ENCODE assay signal across 11 cellular contexts in the genomic region with DNA sequence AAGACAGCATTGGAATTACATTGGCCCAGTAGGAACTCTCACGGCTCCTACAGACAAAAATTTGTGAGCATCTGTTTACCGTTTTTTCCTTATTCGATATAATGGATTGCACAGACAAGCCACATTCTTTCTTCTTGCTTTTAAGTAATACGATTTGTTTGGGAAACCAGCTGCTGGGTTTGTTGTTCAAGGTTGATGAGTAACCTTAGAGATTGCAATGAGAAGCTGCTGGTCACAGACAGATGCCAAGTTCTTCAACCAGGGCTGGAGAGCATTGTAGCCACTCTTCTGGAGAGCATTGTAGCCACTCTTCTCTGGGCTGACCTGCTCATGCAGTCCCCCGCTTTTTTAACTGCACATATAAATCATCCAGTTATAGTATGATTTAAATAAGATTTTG. TPM values are rescaled to one million over a fixed set of nuclear protein-coding genes. Genes with fewer than 3 reads are reported as not detected.
DNase-seq lines count a peak whose midpoint lies in the region; ATAC-seq and TF ChIP-seq lines count a peak whose summit lies in the region.
"Had no signal": no experiment of that assay in that cellular context is flagged by ENCODE, and none has a peak within 500 bp of the region (broad histone marks: within the 10 kb centered on the region; RNA-seq: fewer than 3 reads in every experiment).

No MANE protein-coding gene starts in this region.

- ATAC-seq in GM21619 (IDR thresholded peaks at IDR 0.05; ENCODE audit: unreplicated experiment) = no peak

- DNase-seq in EL (peak; percentile 51), OCI-LY7 (ENCODE audit: low spot score) (no peak), fibroblast of lung (ENCODE audit: low read depth in 2 of 2) (peak; percentile 70), osteocyte (ENCODE audit: extremely low spot score, unreplicated experiment) (no peak), DMS153 (lab: John Stamatoyannopoulos, UW) (no peak), NCI-H2081 (lab: John Stamatoyannopoulos, UW) (no peak), KG1 (lab: John Stamatoyannopoulos, UW) (no peak)
- DNase-seq: activated gamma-delta T cell; MV-4-11; stimulated activated CD4-positive, alpha-beta T cell treated with anti-CD3 and anti-CD28 coated beads, Interleukin-4, amount 100 ng/mL, for 24 hours had no signal

- H3K4me3 ChIP-seq in OCI-LY7 (ENCODE audit: low read depth, low read length, poor library complexity, severe bottlenecking) (no peak overlapping the region), fibroblast of lung (replicated peaks in 1 of 4; ENCODE audit: control extremely low read depth in 1 of 4, insufficient read depth in 1 of 4, low read depth in 3 of 4, low read length in 4 of 4) (no peak overlapping the region)

- H3K4me1 Mint-ChIP-seq in osteocyte (ENCODE audit: unreplicated experiment) = peaks cover 20% of the 10 kb centered on the region

- TF ChIP-seq CTCF in OCI-LY7 (conservative IDR thresholded peaks at IDR 0.05; ENCODE audit: low read length) (no peak), fibroblast of lung (conservative IDR thresholded peaks at IDR 0.05 in 1 of 2, IDR thresholded peaks at IDR 0.05 in 1 of 2; ENCODE audit: low read depth in 1 of 2, low read length in 2 of 2) (no peak), osteocyte (IDR thresholded peaks at IDR 0.05) (no peak)

- no peak overlapping the region for H3K4me2 ChIP-seq in OCI-LY7 (ENCODE audit: low read length)
- no peak overlapping the region for H3K4me2 ChIP-seq in fibroblast of lung (ENCODE audit: extremely low read depth, insufficient read depth, low read length)

- no peak overlapping the region for H3K27ac Mint-ChIP-seq in osteocyte (ENCODE audit: unreplicated experiment)

- H3K4me3 Mint-ChIP-seq in osteocyte (ENCODE audit: unreplicated experiment) = peak overlapping the region; percentile 82

- intact Hi-C loops in OCI-LY7 (cut with micrococcal nuclease; ENCODE audit: unreplicated experiment) = loop anchor here (2.0 kb wide), 1 partner anchor 28 kb away; no protein-coding TSS in a partner anchor

- peaks cover 7% of the 10 kb centered on the region for H3K9me3 Mint-ChIP-seq in osteocyte (ENCODE audit: unreplicated experiment)

- H3K27ac ChIP-seq in OCI-LY7 (ENCODE audit: low read depth, low read length, poor library complexity, severe bottlenecking) = no peak overlapping the region
- no peak overlapping the region for H3K27ac ChIP-seq in fibroblast of lung (ENCODE audit: insufficient read depth, low read length)

- H3K9me2 ChIP-seq in OCI-LY7 (ENCODE audit: insufficient read depth, low read length) = no peaks in the 10 kb centered on the region

- no peak overlapping the region for H3K9ac ChIP-seq in fibroblast of lung (ENCODE audit: insufficient read depth, low read length)

- H3K36me3 ChIP-seq in OCI-LY7 (ENCODE audit: insufficient read depth, low read length) = no peaks in the 10 kb centered on the region
- no peaks in the 10 kb centered on the region for H3K36me3 ChIP-seq in fibroblast of lung (ENCODE audit: control insufficient read depth, insufficient read depth, low read length)

- no peaks in the 10 kb centered on the region for H3K27me3 ChIP-seq in fibroblast of lung (ENCODE audit: control insufficient read depth, insufficient read depth, low read length)

- H3K4me1 ChIP-seq in OCI-LY7 (ENCODE audit: insufficient read depth, low read length, poor library complexity, severe bottlenecking) = peaks cover 13% of the 10 kb centered on the region
- peaks cover 7% of the 10 kb centered on the region for H3K4me1 ChIP-seq in fibroblast of lung (ENCODE audit: control insufficient read depth, extremely low read depth, insufficient read depth, low read length)

- POLR2A ChIA-PET in OCI-LY7 (lab: Charles Lee) = interaction anchor here (0.5 to 1.1 kb wide), 6 partner anchors 20 to 96 kb away, joined by 3 to 6 read pairs (median 4); a partner anchor contains a TSS

- H3K9me3 ChIP-seq in OCI-LY7 (ENCODE audit: low read length) (no peaks in the 10 kb centered on the region), fibroblast of lung (ENCODE audit: control insufficient read depth, insufficient read depth, low read depth, low read length) (no peaks in the 10 kb centered on the region)

- H3K79me2 ChIP-seq in OCI-LY7 (ENCODE audit: insufficient read depth, low read depth, low read length) = no peaks in the 10 kb centered on the region
- H3K79me2 ChIP-seq in fibroblast of lung (ENCODE audit: control insufficient read depth, insufficient read depth, low read length) = peaks cover 15% of the 10 kb centered on the region

- no TSS peak for BruUV-seq in OCI-LY7 (replicated peaks; lab: Mats Ljungman, UMichigan)

- H3K27me3 Mint-ChIP-seq in osteocyte (ENCODE audit: unreplicated experiment) = peaks cover 42% of the 10 kb centered on the region

- H2AFZ ChIP-seq in OCI-LY7 (ENCODE audit: low read length) (peak overlapping the region; percentile 94; the same call in 1 of the 2 replicates), fibroblast of lung (ENCODE audit: low read length) (no peak overlapping the region)

- CTCF ChIA-PET in OCI-LY7 (lab: Charles Lee; ENCODE audit: unreplicated experiment) = no interaction called here

- no peaks in the 10 kb centered on the region for H4K20me1 ChIP-seq in OCI-LY7 (ENCODE audit: insufficient read depth, low read length)
- no peaks in the 10 kb centered on the region for H4K20me1 ChIP-seq in fibroblast of lung (ENCODE audit: control insufficient read depth, extremely low read depth, insufficient read depth, low read length)

- peaks cover 9% of the 10 kb centered on the region for H3K36me3 Mint-ChIP-seq in osteocyte (ENCODE audit: unreplicated experiment)

RNA-seq across cellular contexts. Expression of a gene that starts 1.4 kb away (rescaled TPM):
- total RNA-seq in OCI-LY7 (2014; rRNA removed; shearing (Covaris generic)) = 23.5 and 30.7 TPM in 2 replicates
- total RNA-seq in OCI-LY7 (2022) = 56.5 and 57.1 TPM in 2 replicates
- 53.2 and 68.0 TPM in 2 replicates for total RNA-seq in fibroblast of lung
- polyA plus RNA-seq in fibroblast of lung = 34.3 and 46.7 TPM in 2 replicates
- polyA plus RNA-seq in fibroblast of lung (2012) = 26.4 and 32.9 TPM in 2 replicates
- polyA minus RNA-seq in fibroblast of lung (ENCODE audit: low replicate concordance) = 152 and 154 TPM in 2 replicates
- 82.2 and 83.6 TPM in 2 replicates for total RNA-seq in osteocyte

RNA-seq across cellular contexts. Expression of a gene that starts 26.8 kb away (rescaled TPM):
- 10.9 and 13.3 TPM in 2 replicates for total RNA-seq in OCI-LY7 (2014; rRNA removed; shearing (Covaris generic))
- total RNA-seq in OCI-LY7 (2022) (18.3 and 19.2 TPM in 2 replicates), fibroblast of lung (14.9 and 15.2 TPM in 2 replicates), osteocyte (6.1 and 6.3 TPM in 2 replicates)
- 7.1 and 7.2 TPM in 2 replicates for polyA plus RNA-seq in fibroblast of lung
- polyA plus RNA-seq in fibroblast of lung (2012) = 2.8 and 5.1 TPM in 2 replicates
- polyA minus RNA-seq in fibroblast of lung (ENCODE audit: low replicate concordance) = 0.79 TPM in 1 of 2 replicates, not detected in the other

Comparison
In these comparisons a context has a peak if more than half of its experiments do, and no peak if none do; other contexts are left out.
1. DNase-seq: peak in EL (single experiment) and fibroblast of lung (2 of 2); none in OCI-LY7 (single experiment), osteocyte (single experiment), DMS153 (single experiment), NCI-H2081 (0 of 2) and KG1 (single experiment).